Comparison of ENCODE assay signal across 8 cellular contexts in the genomic region with DNA sequence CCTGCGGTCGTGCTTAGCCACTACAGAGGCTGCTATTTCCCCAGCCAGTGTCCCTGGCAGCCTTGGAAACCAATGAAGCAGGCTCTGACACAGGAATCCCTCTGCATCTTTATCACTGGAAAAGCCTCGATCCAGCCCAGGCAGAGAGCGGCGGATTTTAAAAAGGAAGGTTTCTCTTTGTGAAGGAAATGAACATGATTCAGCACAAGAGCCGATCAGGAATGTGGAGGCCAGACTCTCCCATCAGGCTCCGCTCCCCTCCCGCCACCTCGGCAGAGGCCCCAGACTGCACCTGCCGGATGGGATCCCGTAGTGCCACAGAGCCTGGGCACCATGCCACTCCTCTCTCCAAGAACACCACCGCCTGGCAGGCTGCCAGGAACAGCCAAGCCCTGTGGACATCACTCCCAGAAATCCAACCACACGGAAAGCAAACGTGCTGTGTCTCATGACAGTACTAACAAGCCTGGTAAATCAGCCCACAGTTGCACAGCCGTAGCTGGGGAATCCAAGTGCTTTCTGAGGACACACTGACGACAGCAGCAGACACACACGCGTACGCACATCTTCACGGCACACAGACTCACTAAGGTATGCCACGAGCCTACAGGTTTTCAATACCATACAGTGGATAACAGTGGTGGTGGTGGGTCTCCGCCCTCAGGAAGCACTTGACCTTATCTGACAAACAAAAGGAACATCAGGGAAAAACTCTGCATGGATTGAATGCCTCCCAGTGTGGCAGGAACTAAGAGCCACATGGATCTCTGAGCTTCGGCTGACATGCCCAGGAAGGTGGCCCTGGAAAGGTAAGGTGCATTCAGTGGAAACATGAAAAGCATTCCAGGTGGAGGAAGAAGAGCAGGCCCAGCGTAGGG. TPM values are rescaled to one million over a fixed set of nuclear protein-coding genes. Genes with fewer than 3 reads are reported as not detected.
A peak's percentile ranks its signal among the peaks of the same experiment; 100 is the strongest.
DNase-seq lines count a peak whose midpoint lies in the region; ATAC-seq, FAIRE-seq and TF ChIP-seq lines count a peak whose summit lies in the region.

No MANE protein-coding gene starts in this region.

- H3K36me3 ChIP-seq in colonic mucosa = no peaks in the 10 kb centered on the region
- H3K36me3 ChIP-seq in HepG2 (replicated peaks in 1 of 2; ENCODE audit: control insufficient read depth in 1 of 2, insufficient read depth in 2 of 2, low read length in 2 of 2) = no peaks in the 10 kb centered on the region
- no peaks in the 10 kb centered on the region for H3K36me3 ChIP-seq in thoracic aorta

- in situ Hi-C loops in HepG2 (cut with HindIII; ENCODE audit: extremely low pct_ligation_motif_present, low pct_unique_long_range_greater_than_20kb) = no loop called here

- H3K4me3 ChIP-seq in colonic mucosa (no peak overlapping the region), HepG2 (replicated peaks in 1 of 3; ENCODE audit: insufficient read depth in 1 of 3, low read depth in 2 of 3, low read length in 3 of 3) (no peak overlapping the region), thoracic aorta (peak overlapping the region; percentile 64)

- 47% methylated on average over 11 of the region's 24 CpGs for WGBS in HepG2 (ENCODE audit: low lambda C conversion rate)

- no peak overlapping the region for H2AFZ ChIP-seq in HepG2 (ENCODE audit: low read length)

- H3K4me1 ChIP-seq in colonic mucosa = peaks cover 21% of the 10 kb centered on the region
- peaks cover 14% of the 10 kb centered on the region for H3K4me1 ChIP-seq in HepG2 (ENCODE audit: insufficient read depth, low read length)
- H3K4me1 ChIP-seq in thoracic aorta (ENCODE audit: control insufficient read depth in 1 of 2, low read depth in 2 of 2) = peaks cover 23 to 51% of the 10 kb centered on the region in 2 donors

- no peaks in the 10 kb centered on the region for H3K9me3 ChIP-seq in colonic mucosa
- H3K9me3 ChIP-seq in HepG2 (ENCODE audit: low read length) = no peaks in the 10 kb centered on the region
- no peaks in the 10 kb centered on the region for H3K9me3 ChIP-seq in thoracic aorta

- CTCF ChIA-PET in HepG2 (lab: Yijun Ruan, JAX; ENCODE audit: low intra/inter-chr PET ratio, low total read pairs) = no interaction called here

- TF ChIP-seq RAD21 in HepG2 (CRISPR knock-in tag; IDR thresholded peaks at IDR 0.05) = no peak

- peak overlapping the region; percentile 38 to 77 for H3K9ac ChIP-seq in colonic mucosa (ENCODE audit: low read depth in 2 of 2, low read length in 2 of 2)
- no peak overlapping the region for H3K9ac ChIP-seq in HepG2 (ENCODE audit: insufficient read depth, low read depth, low read length)

- TF ChIP-seq CTCF in colonic mucosa (IDR thresholded peaks at IDR 0.05) (no peak), HepG2 (CRISPR knock-in tag; IDR thresholded peaks at IDR 0.05) (no peak), thoracic aorta (IDR thresholded peaks at IDR 0.05) (no peak)

- no peak for TF ChIP-seq POLR2A in HepG2 (IDR thresholded peaks at IDR 0.05; ENCODE audit: insufficient read depth in 1 of 2, low read depth in 2 of 2, low read length in 2 of 2)

- no peak for ATAC-seq in HepG2
- ATAC-seq in thoracic aorta (ENCODE audit: insufficient number of reproducible peaks, low FRiP score, low read depth) = peak; percentile 57
- ATAC-seq in HG03135 (IDR thresholded peaks at IDR 0.05; ENCODE audit: unreplicated experiment) = no peak

- POLR2A ChIA-PET in HepG2 (lab: Yijun Ruan, JAX) = no interaction called here

- H3K27ac ChIP-seq in colonic mucosa (peak overlapping the region; percentile 78), HepG2 (ENCODE audit: extremely low read length, insufficient read depth, low read length) (no peak overlapping the region), thoracic aorta (peak overlapping the region; percentile 63 to 72)

- BruUV-seq in HepG2 (replicated peaks; lab: Mats Ljungman, UMichigan) = no TSS peak

- no peak overlapping the region for H3K4me2 ChIP-seq in HepG2 (ENCODE audit: low read depth, low read length)

- H4K20me1 ChIP-seq in HepG2 (ENCODE audit: insufficient read depth, low read length) = no peaks in the 10 kb centered on the region

- no peaks in the 10 kb centered on the region for H3K79me2 ChIP-seq in HepG2 (ENCODE audit: insufficient read depth, low read length)

- no peak for TF ChIP-seq EP300 in HepG2 (IDR thresholded peaks at IDR 0.05; ENCODE audit: low read depth in 2 of 2, low read length in 2 of 2)
- TF ChIP-seq EP300 in HepG2 (CRISPR knock-in tag; IDR thresholded peaks at IDR 0.05; ENCODE audit: borderline replicate concordance) = no peak

- peak; percentile 85 for DNase-seq in DMS 273 (lab: John Stamatoyannopoulos, UW; ENCODE audit: unreplicated experiment)
- peak; percentile 92 for DNase-seq in NCI-H2171 (lab: John Stamatoyannopoulos, UW)
- DNase-seq in colonic mucosa = peak; percentile 97
- DNase-seq in HepG2 (ENCODE audit: low spot score) = no peak
- peak; percentile 39 for DNase-seq in thoracic aorta (ENCODE audit: low spot score)
- DNase-seq in stimulated activated CD4-positive, alpha-beta T cell treated with anti-CD3 and anti-CD28 coated beads, Interleukin-2, amount 100 ng/mL, for 24 hours = no peak
- no peak for DNase-seq in activated naive CD4-positive, alpha-beta T cell treated with Interleukin-2 at 50 U/mL for 16 hours

- no peaks in the 10 kb centered on the region for H3K27me3 ChIP-seq in colonic mucosa
- peaks cover 22 to 79% of the 10 kb centered on the region in 2 experiments; a peak in 4 of 5 replicates for H3K27me3 ChIP-seq in HepG2 (ENCODE audit: control insufficient read depth in 1 of 2, insufficient read depth in 2 of 2, low read length in 2 of 2)
- no peaks in the 10 kb centered on the region for H3K27me3 ChIP-seq in thoracic aorta (replicated peaks; ENCODE audit: insufficient read depth)

- FAIRE-seq in HepG2 (lab: Jason Lieb, UNC) = no peak

- intact Hi-C loops in colonic mucosa (cut with DNase I) (no loop called here), HepG2 (cut with micrococcal nuclease; ENCODE audit: unreplicated experiment) (no loop called here)

TF ChIP-seq in HepG2, 621 proteins besides CTCF, POLR2A, EP300 and RAD21:
- TF ChIP-seq ZNF335 (CRISPR knock-in tag; IDR thresholded peaks at IDR 0.05) (no peak), LCORL (IDR thresholded peaks at IDR 0.05) (peak; percentile 75), LCORL (CRISPR knock-in tag; IDR thresholded peaks at IDR 0.05) (no peak), ZBTB34 (CRISPR knock-in tag; IDR thresholded peaks at IDR 0.05) (no peak)
- TF ChIP-seq, protein P1, sequence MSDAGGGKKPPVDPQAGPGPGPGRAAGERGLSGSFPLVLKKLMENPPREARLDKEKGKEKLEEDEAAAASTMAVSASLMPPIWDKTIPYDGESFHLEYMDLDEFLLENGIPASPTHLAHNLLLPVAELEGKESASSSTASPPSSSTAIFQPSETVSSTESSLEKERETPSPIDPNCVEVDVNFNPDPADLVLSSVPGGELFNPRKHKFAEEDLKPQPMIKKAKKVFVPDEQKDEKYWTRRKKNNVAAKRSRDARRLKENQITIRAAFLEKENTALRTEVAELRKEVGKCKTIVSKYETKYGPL (CRISPR knock-in tag; IDR thresholded peaks at IDR 0.05) = no peak

RNA-seq across cellular contexts. Expression of gene LRRC75A, which starts 5.4 kb away (rescaled TPM):
- total RNA-seq in colonic mucosa (10 to 100 TPM; 43.2 to 49.4 TPM), HepG2 (2016; rRNA removed; fragmentation: Illumina TruSeq; extraction: Trizol) (0.06 TPM in 1 of 2 replicates, not detected in the other), thoracic aorta (1 to 10 TPM; 3.7 to 4.0 TPM)
- total RNA-seq in HepG2 (2016; cell fraction: cytosol; rRNA removed; fragmentation: Illumina TruSeq; extraction: Trizol; ENCODE audit: low read depth) = not detected in 2 replicates
- total RNA-seq in HepG2 (2016; cell fraction: insoluble cytoplasmic fraction; rRNA removed; fragmentation: Illumina TruSeq; extraction: Trizol) = 0.10 TPM in 1 of 2 replicates, not detected in the other
- 0.15 and 0.21 TPM in 2 replicates for total RNA-seq in HepG2 (2016; cell fraction: membrane; rRNA removed; fragmentation: Illumina TruSeq; extraction: Trizol)
- total RNA-seq in HepG2 (2016; cell fraction: nucleus; rRNA removed; fragmentation: Illumina TruSeq; extraction: Trizol) = not detected in 2 replicates
- 0.03 and 0.18 TPM in 2 replicates for polyA plus RNA-seq in HepG2 (2011; rRNA removed)
- polyA plus RNA-seq in HepG2 (2011; cell fraction: cytosol; rRNA removed) = 0.04 and 0.06 TPM in 2 replicates
- 0.10 and 0.12 TPM in 2 replicates for polyA plus RNA-seq in HepG2 (2011; cell fraction: nucleus; rRNA removed)
- polyA plus RNA-seq in HepG2 (2012) = 0.64 and 0.87 TPM in 2 replicates
- polyA plus RNA-seq in HepG2 (2016; cell fraction: cytosol; fragmentation: Illumina TruSeq; extraction: Trizol; ENCODE audit: low read depth) = not detected in 2 replicates
- not detected in 2 replicates for polyA plus RNA-seq in HepG2 (2016; cell fraction: insoluble cytoplasmic fraction; fragmentation: Illumina TruSeq; extraction: Trizol; ENCODE audit: low read depth)
- polyA plus RNA-seq in HepG2 (2016; cell fraction: membrane; fragmentation: Illumina TruSeq; extraction: Trizol; ENCODE audit: low read depth) = 0.08 TPM in 1 of 2 replicates, not detected in the other
- not detected in 2 replicates for polyA plus RNA-seq in HepG2 (2016; cell fraction: nucleus; fragmentation: Illumina TruSeq; extraction: Trizol; ENCODE audit: insufficient read depth, low read depth)
- 1.6 TPM in 1 of 2 replicates, not detected in the other for polyA minus RNA-seq in HepG2 (2011; rRNA and poly(A)+ RNA removed; ENCODE audit: low replicate concordance)
- not detected in 2 replicates for polyA minus RNA-seq in HepG2 (2011; cell fraction: cytosol; rRNA and poly(A)+ RNA removed)
- 0.25 TPM in 1 of 2 replicates, not detected in the other for polyA minus RNA-seq in HepG2 (2011; cell fraction: nucleus; rRNA and poly(A)+ RNA removed)

Comparison
In these comparisons a context has a peak if more than half of its experiments do, and no peak if none do; other contexts are left out.
1. DNase-seq: peak in DMS 273 (single experiment), NCI-H2171 (single experiment), colonic mucosa (single experiment) and thoracic aorta (single experiment); none in HepG2 (single experiment), stimulated activated CD4-positive, alpha-beta T cell treated with anti-CD3 and anti-CD28 coated beads, Interleukin-2, amount 100 ng/mL, for 24 hours (0 of 2) and activated naive CD4-positive, alpha-beta T cell treated with Interleukin-2 at 50 U/mL for 16 hours (single experiment).
2. RNA of gene LRRC75A, which starts 5.4 kb away (total RNA-seq): 43.2 to 49.4 TPM in colonic mucosa; 3.7 to 4.0 TPM in thoracic aorta and 0.06 to 0.21 TPM in HepG2; every median in the first group is over 4 times any median in the second.